ENCODE assay signal across 24 cellular contexts in genomic region chr6:31977816-31978431, GRCh38. TPM values are rescaled to one million over a fixed set of nuclear protein-coding genes. Genes with fewer than 3 reads are reported as not detected.
"Had no signal": no experiment of that assay in that cellular context is flagged by ENCODE, and none has a peak within 500 bp of the region (broad histone marks: within the 10 kb centered on the region; RNA-seq: fewer than 3 reads in every experiment).

No MANE protein-coding gene starts in this region.

- H3K4me3 ChIP-seq: MG63 had no signal

- H3K4me2 ChIP-seq: KMS-11 had no signal

- H3K9me3 ChIP-seq: MG63 had no signal

- DNase-seq: activated CD4-positive, alpha-beta memory T cell treated with anti-CD3 and anti-CD28 coated beads for 36 hours; activated CD4-positive, alpha-beta T cell treated with anti-CD3 and anti-CD28 coated beads, Interleukin-2, amount 10 ng/mL, durations not matched to agents 7 days and 5 days; activated CD4-positive, CD25-positive, alpha-beta regulatory T cell; activated CD8-positive, alpha-beta memory T cell treated with anti-CD3 and anti-CD28 coated beads for 24 hours; activated effector memory CD4-positive, alpha-beta T cell treated with anti-CD3 and anti-CD28 coated beads, Interleukin-2, amount 50 U/mL, for 16 hours; activated naive CD4-positive, alpha-beta T cell treated with Interleukin-2 at 50 U/mL for 16 hours; activated T-cell treated with anti-CD3 and anti-CD28 coated beads, Interleukin-2, amount 50 U/mL, for 4 hours; caudate nucleus; MG63; MV-4-11; NCI-H1092 treated with DMSO at 0.1 percent for 48 hours; NCI-H1417 treated with DMSO at 0.1 percent for 48 hours; NCI-H1694 treated with DMSO at 0.1 percent for 48 hours; NCI-H2029 treated with DMSO at 0.1 percent for 48 hours; NCI-H510A treated with DMSO at 0.1 percent for 48 hours; NCI-H69; NK-92 treated with Interleukin-12 subunit alpha and Interleukin-12 subunit beta, amount 100 ng/mL, for 24 hours; OCI-M1; RPMI8226; SHP77 treated with DMSO at 0.1 percent for 48 hours had no signal

- H3K27ac ChIP-seq: KMS-11 had no signal

- ATAC-seq: activated naive CD4-positive, alpha-beta T cell treated with anti-CD3 and anti-CD28 coated beads, Interleukin-2, amount 50 U/mL, for 72 hours; activated T-cell treated with anti-CD3 and anti-CD28 coated beads, Interleukin-2, amount 50 U/mL, for 4 hours; Panc1 had no signal

- H3K27me3 ChIP-seq: MG63 had no signal

- H3K36me3 ChIP-seq: MG63 had no signal

- H3K9ac ChIP-seq: KMS-11 had no signal

RNA-seq across cellular contexts. Expression of gene CFB, which starts 32.0 kb away (rescaled TPM):
- total RNA-seq: SK-MEL-5 had no signal
